In genomic region chr10:21352886-21353285, GRCh38 we compare ENCODE assay signal across 28 cellular contexts.
DNase-seq lines count a peak whose midpoint lies in the region; ATAC-seq and TF ChIP-seq lines count a peak whose summit lies in the region.
"Had no signal": no experiment of that assay in that cellular context is flagged by ENCODE, and none has a peak within 500 bp of the region (broad histone marks: within the 10 kb centered on the region; RNA-seq: fewer than 3 reads in every experiment).

No MANE protein-coding gene starts in this region.

- H3K4me1 ChIP-seq in parathyroid adenoma (peaks cover 56% of the 10 kb centered on the region), H9 (ENCODE audit: insufficient read depth, low read length) (no peaks in the 10 kb centered on the region), PC-3 (ENCODE audit: insufficient read depth, low read length) (peaks cover 12% of the 10 kb centered on the region)
- H3K4me1 ChIP-seq: BLaER1, breast epithelium, psoas muscle, SJCRH30 had no signal

- H3K56ac ChIP-seq in H9 (ENCODE audit: insufficient read length, low read depth, low read length), result no peak overlapping the region

- H3K4me3 Mint-ChIP-seq in T-helper 17 cell, result no peak overlapping the region
- no peak overlapping the region for H3K4me3 Mint-ChIP-seq in H9
- H3K4me3 Mint-ChIP-seq: activated CD8-positive, alpha-beta T cell treated with anti-CD3 and anti-CD28 coated beads for 36 hours; activated naive CD4-positive, alpha-beta T cell treated with anti-CD3 and anti-CD28 coated beads, Interleukin-2, amount 50 U/mL, for 24 hours; activated T-helper 17 cell treated with anti-CD3 and anti-CD28 coated beads, Interleukin-2, amount 50 U/mL, for 72 hours; GM23338; HFFc6; stimulated activated naive B cell treated with anti-CD40 and anti-IgM and Interleukin-4, amounts not matched to agents 10 μg/mL and 1 μg/mL and 100 μg/mL, for 72 hours; T-cell had no signal

- DNase-seq in T-helper 17 cell, result no peak
- DNase-seq in H9, result no peak
- DNase-seq in HUDEP-2 (lab: John Stamatoyannopoulos, UW; ENCODE audit: unreplicated experiment in 76 of 76), result no peak
- DNase-seq in PC-3, result no peak
- DNase-seq: activated CD8-positive, alpha-beta T cell treated with anti-CD3 and anti-CD28 coated beads for 36 hours; amygdala; effector CD4-positive, alpha-beta T cell; HFFc6; IMR-90; left lung; NCI-H187; NCI-H526; psoas muscle; sigmoid colon; SJCRH30; stimulated activated CD4-positive, alpha-beta T cell treated with anti-CD3 and anti-CD28 coated beads, Interleukin-15, amount 100 ng/mL, for 24 hours; stimulated activated naive B cell treated with anti-CD40 and anti-IgM and Interleukin-4, amounts not matched to agents 10 μg/mL and 1 μg/mL and 100 μg/mL, for 72 hours; T-cell had no signal

- no peak overlapping the region for H2BK12ac ChIP-seq in H9 (ENCODE audit: insufficient read length, low read depth, low read length)

- TF ChIP-seq CTCF in parathyroid adenoma (IDR thresholded peaks at IDR 0.05) (no peak), H9 (conservative IDR thresholded peaks at IDR 0.05) (no peak), PC-3 (conservative IDR thresholded peaks at IDR 0.05; ENCODE audit: low read depth, low read length) (no peak)

- no peaks in the 10 kb centered on the region for H3K36me3 ChIP-seq in parathyroid adenoma (ENCODE audit: control insufficient read depth, insufficient read depth, low read length)
- H3K36me3 ChIP-seq in PC-3 (ENCODE audit: low read depth, low read length), result no peaks in the 10 kb centered on the region
- H3K36me3 ChIP-seq: BLaER1, breast epithelium, left lung, sigmoid colon, SJCRH30 had no signal

- no peaks in the 10 kb centered on the region for H3K9me2 ChIP-seq in PC-3 (replicated peaks; ENCODE audit: low read length)

- H3K27ac Mint-ChIP-seq in T-helper 17 cell (no peak overlapping the region), H9 (no peak overlapping the region)
- H3K27ac Mint-ChIP-seq: activated CD8-positive, alpha-beta T cell treated with anti-CD3 and anti-CD28 coated beads for 36 hours; activated naive CD4-positive, alpha-beta T cell treated with anti-CD3 and anti-CD28 coated beads, Interleukin-2, amount 50 U/mL, for 24 hours; activated T-helper 17 cell treated with anti-CD3 and anti-CD28 coated beads, Interleukin-2, amount 50 U/mL, for 72 hours; GM23338; HFFc6; T-cell had no signal

- H3K4ac ChIP-seq in H9 (ENCODE audit: low read depth, low read length), result no peak overlapping the region

- H3K4me3 ChIP-seq in parathyroid adenoma (ENCODE audit: low read depth, low read length), result no peak overlapping the region
- H3K4me3 ChIP-seq in PC-3 (ENCODE audit: low read length), result no peak overlapping the region
- H3K4me3 ChIP-seq: BLaER1, breast epithelium, GM23338, left lung, psoas muscle, sigmoid colon, SJCRH30 had no signal

- H3K79me2 ChIP-seq in parathyroid adenoma (no peaks in the 10 kb centered on the region), H9 (ENCODE audit: insufficient read depth, low read length) (no peaks in the 10 kb centered on the region), PC-3 (ENCODE audit: low read length) (no peaks in the 10 kb centered on the region)

- H4K20me1 ChIP-seq in H9 (ENCODE audit: control insufficient read depth, insufficient read depth, insufficient read length) (no peaks in the 10 kb centered on the region), PC-3 (ENCODE audit: low read length) (no peaks in the 10 kb centered on the region)
- H4K20me1 ChIP-seq: BLaER1 had no signal

- H2AK5ac ChIP-seq in H9 (ENCODE audit: insufficient read length, low read length), result no peak overlapping the region

- H3K9ac ChIP-seq in parathyroid adenoma, result no peak overlapping the region
- H3K9ac ChIP-seq in H9 (ENCODE audit: extremely low read depth, insufficient read length, low read length), result no peak overlapping the region
- H3K9ac ChIP-seq in PC-3 (ENCODE audit: low read length), result no peak overlapping the region
- H3K9ac ChIP-seq: BLaER1 had no signal

- no peak overlapping the region for H3T11ph ChIP-seq in H9 (ENCODE audit: low read length)

- no peak overlapping the region for H2BK120ac ChIP-seq in H9 (ENCODE audit: low read depth, low read length, poor library complexity, severe bottlenecking)

- H3K36me3 Mint-ChIP-seq in T-helper 17 cell (ENCODE audit: low read depth) (peaks cover 2% of the 10 kb centered on the region), H9 (ENCODE audit: insufficient read depth in 1 of 3, low read depth in 3 of 3) (peaks cover 0 to 12% (median 5%) of the 10 kb centered on the region in 3 experiments; a peak in 4 of 7 replicates)
- H3K36me3 Mint-ChIP-seq: activated naive CD4-positive, alpha-beta T cell treated with anti-CD3 and anti-CD28 coated beads, Interleukin-2, amount 50 U/mL, for 24 hours; stimulated activated naive B cell treated with anti-CD40 and anti-IgM and Interleukin-4, amounts not matched to agents 10 μg/mL and 1 μg/mL and 100 μg/mL, for 72 hours; T-cell had no signal

- H3K9me3 Mint-ChIP-seq in H9, result peaks cover 8 to 15% of the 10 kb centered on the region in 2 experiments; a peak in 4 of 5 replicates
- H3K9me3 Mint-ChIP-seq: activated CD8-positive, alpha-beta T cell treated with anti-CD3 and anti-CD28 coated beads for 36 hours; activated naive CD4-positive, alpha-beta T cell treated with anti-CD3 and anti-CD28 coated beads, Interleukin-2, amount 50 U/mL, for 24 hours; activated T-helper 17 cell treated with anti-CD3 and anti-CD28 coated beads, Interleukin-2, amount 50 U/mL, for 72 hours; HFFc6; T-cell had no signal

- ATAC-seq in GM19043 (IDR thresholded peaks at IDR 0.05; ENCODE audit: low read depth, unreplicated experiment) (peak; percentile 58), GM21529 (IDR thresholded peaks at IDR 0.05; ENCODE audit: unreplicated experiment) (peak; percentile 58), HG03354 (IDR thresholded peaks at IDR 0.05; ENCODE audit: poor library complexity, severe bottlenecking, unreplicated experiment) (peak; percentile 89), T-helper 17 cell (no peak), PC-3 (no peak)
- ATAC-seq: activated CD4-positive, CD25-positive, alpha-beta regulatory T cell treated with anti-CD3 and anti-CD28 coated beads, Interleukin-2, amount 50 U/mL, for 24 hours; activated CD8-positive, alpha-beta T cell treated with anti-CD3 and anti-CD28 coated beads for 36 hours; activated T-helper 17 cell treated with anti-CD3 and anti-CD28 coated beads, Interleukin-2, amount 50 U/mL, for 72 hours; GM23338; left lung; psoas muscle; stimulated activated naive B cell treated with anti-CD40 and anti-IgM and Interleukin-4, amounts not matched to agents 10 μg/mL and 1 μg/mL and 100 μg/mL, for 72 hours; T-cell had no signal

- CTCF ChIA-PET in PC-3 (lab: Charles Lee), result no interaction called here

- H2AFZ ChIP-seq in parathyroid adenoma (peak overlapping the region; percentile 30), H9 (ENCODE audit: low read length) (no peak overlapping the region), PC-3 (ENCODE audit: low read length) (no peak overlapping the region)
- H2AFZ ChIP-seq: GM23338 had no signal

- H3K4me1 Mint-ChIP-seq in T-helper 17 cell, result no peaks in the 10 kb centered on the region
- H3K4me1 Mint-ChIP-seq in H9, result peaks cover 8 to 10% of the 10 kb centered on the region in 2 experiments
- H3K4me1 Mint-ChIP-seq: activated naive CD4-positive, alpha-beta T cell treated with anti-CD3 and anti-CD28 coated beads, Interleukin-2, amount 50 U/mL, for 24 hours; activated T-helper 17 cell treated with anti-CD3 and anti-CD28 coated beads, Interleukin-2, amount 50 U/mL, for 72 hours; T-cell had no signal

- H2BK15ac ChIP-seq in H9 (ENCODE audit: low read depth, low read length), result no peak overlapping the region

- H3F3A ChIP-seq in PC-3 (ENCODE audit: low read length, unreplicated experiment), result no peaks in the 10 kb centered on the region

- POLR2A ChIA-PET in PC-3 (lab: Charles Lee; ENCODE audit: unreplicated experiment), result no interaction called here

- H4K5ac ChIP-seq in H9 (ENCODE audit: insufficient read length, low read depth, low read length), result no peak overlapping the region

- no peak overlapping the region for H3K14ac ChIP-seq in H9 (ENCODE audit: insufficient read depth, low read length)

- H3K79me1 ChIP-seq in H9 (ENCODE audit: insufficient read depth, low read depth, low read length, poor library complexity, severe bottlenecking), result no peaks in the 10 kb centered on the region

- WGBS in H9 (ENCODE audit: extremely low coverage, insufficient read length, low lambda C conversion rate), result no CpG with 5 or more reads among the region's 1 CpG

- H3K9me3 ChIP-seq in parathyroid adenoma (ENCODE audit: control insufficient read depth, low read length), result no peaks in the 10 kb centered on the region
- no peaks in the 10 kb centered on the region for H3K9me3 ChIP-seq in T-helper 17 cell (ENCODE audit: control insufficient read depth, low read length, poor library complexity, severe bottlenecking)
- H3K9me3 ChIP-seq in H9 (ENCODE audit: control insufficient read depth, low read depth, low read length), result no peaks in the 10 kb centered on the region
- no peaks in the 10 kb centered on the region for H3K9me3 ChIP-seq in PC-3 (ENCODE audit: low read length)
- H3K9me3 ChIP-seq: breast epithelium, left lung, psoas muscle, sigmoid colon, SJCRH30 had no signal

- intact Hi-C loops in PC-3 (cut with micrococcal nuclease), result no loop called here

- H4K91ac ChIP-seq in H9 (ENCODE audit: insufficient read length, low read depth, low read length), result no peak overlapping the region

- H3K23me2 ChIP-seq in H9 (ENCODE audit: insufficient read length, low read depth, low read length, poor library complexity, severe bottlenecking), result no peaks in the 10 kb centered on the region

- H3K27me3 Mint-ChIP-seq in T-helper 17 cell (peaks cover 23% of the 10 kb centered on the region), H9 (ENCODE audit: low read depth) (no peaks in the 10 kb centered on the region)
- H3K27me3 Mint-ChIP-seq: activated CD8-positive, alpha-beta T cell treated with anti-CD3 and anti-CD28 coated beads for 36 hours; activated naive CD4-positive, alpha-beta T cell treated with anti-CD3 and anti-CD28 coated beads, Interleukin-2, amount 50 U/mL, for 24 hours had no signal

- BruUV-seq in PC-3 (replicated peaks; lab: Mats Ljungman, UMichigan), result no TSS peak

- no peak overlapping the region for H2BK5ac ChIP-seq in H9 (ENCODE audit: insufficient read length, low read length)

- H3K27ac ChIP-seq in parathyroid adenoma, result peak overlapping the region; percentile 89
- H3K27ac ChIP-seq in H9 (ENCODE audit: insufficient read length, low read depth, low read length), result no peak overlapping the region
- H3K27ac ChIP-seq in PC-3 (ENCODE audit: low read length), result no peak overlapping the region
- H3K27ac ChIP-seq: BLaER1, breast epithelium, left lung, psoas muscle, sigmoid colon, SJCRH30 had no signal

- H4K8ac ChIP-seq in H9 (replicated peaks; ENCODE audit: insufficient read length, low read depth, low read length), result no peak overlapping the region

- no peak overlapping the region for H3K4me2 ChIP-seq in parathyroid adenoma (ENCODE audit: low read length)
- H3K4me2 ChIP-seq in H9 (ENCODE audit: insufficient read depth, insufficient read length, low read length), result no peak overlapping the region
- no peak overlapping the region for H3K4me2 ChIP-seq in PC-3 (ENCODE audit: low read length)
- H3K4me2 ChIP-seq: BLaER1, GM23338 had no signal

- H3K18ac ChIP-seq in H9 (ENCODE audit: insufficient read length, low read depth, low read length), result no peak overlapping the region

- H3K27me3 ChIP-seq in parathyroid adenoma (ENCODE audit: control insufficient read depth, insufficient read depth, low read length), result no peaks in the 10 kb centered on the region
- no peaks in the 10 kb centered on the region for H3K27me3 ChIP-seq in H9 (ENCODE audit: insufficient read depth, low read length)
- H3K27me3 ChIP-seq in PC-3 (ENCODE audit: low read length), result no peaks in the 10 kb centered on the region
- H3K27me3 ChIP-seq: BLaER1, breast epithelium, left lung, sigmoid colon, SJCRH30 had no signal

- no peak overlapping the region for H2BK20ac ChIP-seq in H9 (ENCODE audit: low read depth, low read length, poor library complexity, severe bottlenecking)

- H3K23ac ChIP-seq in H9 (ENCODE audit: insufficient read length, low read depth, low read length), result no peak overlapping the region

Comparison
In these comparisons a context has a peak if more than half of its experiments do, and no peak if none do; other contexts are left out.
1. ATAC-seq: peak in GM19043 (single experiment), GM21529 (single experiment) and HG03354 (single experiment); none in T-helper 17 cell (single experiment) and PC-3 (single experiment).